ENCODE assay signal across 14 cellular contexts in genomic region chr1:240562111-240562590, GRCh38. TPM values are rescaled to one million over a fixed set of nuclear protein-coding genes. Genes with fewer than 3 reads are reported as not detected.
DNase-seq lines count a peak whose midpoint lies in the region; ATAC-seq and TF ChIP-seq lines count a peak whose summit lies in the region.
"Had no signal": no experiment of that assay in that cellular context is flagged by ENCODE, and none has a peak within 500 bp of the region (broad histone marks: within the 10 kb centered on the region; RNA-seq: fewer than 3 reads in every experiment).

No MANE protein-coding gene starts in this region.

- peak; percentile 49 for DNase-seq in ELR (ENCODE audit: low read depth)
- DNase-seq in NB4 (ENCODE audit: low read depth), result peak; percentile 2
- peak; percentile 57 for DNase-seq in left lobe of liver (ENCODE audit: low spot score)
- no peak for DNase-seq in uterus
- no peak for DNase-seq in Calu3
- DNase-seq: activated B cell treated with CpG ODN at 0.5 μM for 24 hours; activated T-cell treated with anti-CD3 and anti-CD28 coated beads for 4 hours; C1 segment of cervical spinal cord; stimulated activated CD4-positive, alpha-beta T cell treated with anti-CD3 and anti-CD28 coated beads, Interleukin-4, amount 100 ng/mL, for 4 hours; stimulated activated naive CD8-positive, alpha-beta T cell treated with anti-CD3 and anti-CD28 coated beads, Interleukin-15, Interleukin-2, amounts not matched to agents 100 U/mL and 50 U/mL, for 24 hours had no signal

- H3K4me3 ChIP-seq in NB4 (ENCODE audit: low read depth, low read length) (no peak overlapping the region), uterus (no peak overlapping the region)

- H3K36me3 ChIP-seq in uterus, result no peaks in the 10 kb centered on the region

- H3K27me3 Mint-ChIP-seq in Calu3 (ENCODE audit: unreplicated experiment), result no peaks in the 10 kb centered on the region
- H3K27me3 Mint-ChIP-seq: activated B cell treated with CpG ODN at 0.5 μM for 24 hours had no signal

- TF ChIP-seq POLR2A in NB4 (IDR thresholded peaks at IDR 0.05; ENCODE audit: extremely low read depth, insufficient read length), result no peak
- TF ChIP-seq POLR2A in uterus (IDR thresholded peaks at IDR 0.05), result no peak

- no peak overlapping the region for H3K4me3 Mint-ChIP-seq in Calu3 (ENCODE audit: low read depth, unreplicated experiment)
- H3K4me3 Mint-ChIP-seq: activated B cell treated with CpG ODN at 0.5 μM for 24 hours had no signal

- intact Hi-C loops in uterus (cut with DNase I; ENCODE audit: low total_unique reads) (no loop called here), Calu3 (cut with micrococcal nuclease; ENCODE audit: unreplicated experiment) (no loop called here)

- peak; percentile 32; the same call in 1 of the 3 replicates for ATAC-seq in SK-N-SH treated with all-trans-retinoic acid at 6 μM for 48 hours
- peak; percentile 90 for ATAC-seq in left lobe of liver
- no peak for ATAC-seq in HG03571 (IDR thresholded peaks at IDR 0.05; ENCODE audit: unreplicated experiment)
- ATAC-seq in GM21576 (IDR thresholded peaks at IDR 0.05; ENCODE audit: unreplicated experiment), result no peak
- ATAC-seq: stimulated activated naive CD8-positive, alpha-beta T cell treated with anti-CD3 and anti-CD28 coated beads, Interleukin-15, Interleukin-2, amounts not matched to agents 100 U/mL and 50 U/mL, for 24 hours had no signal

- no TSS peak for BruUV-seq in Calu3 (replicated peaks; lab: Mats Ljungman, UMichigan)

- CTCF ChIA-PET in Calu3 (lab: Charles Lee), result no interaction called here

- no peaks in the 10 kb centered on the region for H3K4me1 ChIP-seq in uterus

- H3K27ac Mint-ChIP-seq in Calu3 (ENCODE audit: unreplicated experiment), result no peak overlapping the region
- H3K27ac Mint-ChIP-seq: activated B cell treated with CpG ODN at 0.5 μM for 24 hours had no signal

- H3K4me1 Mint-ChIP-seq in Calu3 (ENCODE audit: low read depth, unreplicated experiment), result no peaks in the 10 kb centered on the region
- H3K4me1 Mint-ChIP-seq: activated B cell treated with CpG ODN at 0.5 μM for 24 hours had no signal

- no peak for TF ChIP-seq CTCF in NB4 (IDR thresholded peaks at IDR 0.05; ENCODE audit: low read depth, low read length)
- TF ChIP-seq CTCF in uterus (IDR thresholded peaks at IDR 0.05), result no peak
- TF ChIP-seq CTCF in Calu3 (IDR thresholded peaks at IDR 0.05; ENCODE audit: unreplicated experiment), result no peak

- peaks cover 6% of the 10 kb centered on the region for H3K9me3 Mint-ChIP-seq in Calu3 (ENCODE audit: low read depth, unreplicated experiment)

- no peaks in the 10 kb centered on the region for H3K36me3 Mint-ChIP-seq in Calu3 (ENCODE audit: insufficient read depth, unreplicated experiment)

- no peak overlapping the region for H3K27ac ChIP-seq in uterus

- H3K9me3 ChIP-seq in uterus, result no peaks in the 10 kb centered on the region

- no peaks in the 10 kb centered on the region for H3K27me3 ChIP-seq in uterus

TF ChIP-seq in SK-N-SH treated with all-trans-retinoic acid at 6 μM for 48 hours, 23 proteins besides CTCF, POLR2A, EP300 and RAD21:
- TF ChIP-seq PATZ1 (CRISPR knock-in tag; IDR thresholded peaks at IDR 0.05; ENCODE audit: borderline replicate concordance) (no peak), SNAI2 (CRISPR knock-in tag; IDR thresholded peaks at IDR 0.05) (no peak), ZNF70 (CRISPR knock-in tag; IDR thresholded peaks at IDR 0.05) (no peak), GLIS3 (CRISPR knock-in tag; IDR thresholded peaks at IDR 0.05) (no peak), TOX (CRISPR knock-in tag; IDR thresholded peaks at IDR 0.05; ENCODE audit: borderline replicate concordance) (no peak), ESRRG (CRISPR knock-in tag; IDR thresholded peaks at IDR 0.05) (no peak), BACH2 (CRISPR knock-in tag; IDR thresholded peaks at IDR 0.05; ENCODE audit: borderline replicate concordance) (no peak), ZNF8 (CRISPR knock-in tag; IDR thresholded peaks at IDR 0.05) (no peak), RARB (CRISPR knock-in tag; IDR thresholded peaks at IDR 0.05) (no peak), ISL1 (CRISPR knock-in tag; IDR thresholded peaks at IDR 0.05) (no peak), CSDC2 (CRISPR knock-in tag; IDR thresholded peaks at IDR 0.05) (no peak), PPARA (CRISPR knock-in tag; IDR thresholded peaks at IDR 0.05; ENCODE audit: borderline replicate concordance) (no peak)
- TF ChIP-seq, protein P1, sequence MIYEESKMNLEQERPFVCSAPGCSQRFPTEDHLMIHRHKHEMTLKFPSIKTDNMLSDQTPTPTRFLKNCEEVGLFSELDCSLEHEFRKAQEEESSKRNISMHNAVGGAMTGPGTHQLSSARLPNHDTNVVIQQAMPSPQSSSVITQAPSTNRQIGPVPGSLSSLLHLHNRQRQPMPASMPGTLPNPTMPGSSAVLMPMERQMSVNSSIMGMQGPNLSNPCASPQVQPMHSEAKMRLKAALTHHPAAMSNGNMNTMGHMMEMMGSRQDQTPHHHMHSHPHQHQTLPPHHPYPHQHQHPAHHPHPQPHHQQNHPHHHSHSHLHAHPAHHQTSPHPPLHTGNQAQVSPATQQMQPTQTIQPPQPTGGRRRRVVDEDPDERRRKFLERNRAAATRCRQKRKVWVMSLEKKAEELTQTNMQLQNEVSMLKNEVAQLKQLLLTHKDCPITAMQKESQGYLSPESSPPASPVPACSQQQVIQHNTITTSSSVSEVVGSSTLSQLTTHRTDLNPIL (CRISPR knock-in tag; IDR thresholded peaks at IDR 0.05; ENCODE audit: low read depth), result no peak
- TF ChIP-seq, protein P2, sequence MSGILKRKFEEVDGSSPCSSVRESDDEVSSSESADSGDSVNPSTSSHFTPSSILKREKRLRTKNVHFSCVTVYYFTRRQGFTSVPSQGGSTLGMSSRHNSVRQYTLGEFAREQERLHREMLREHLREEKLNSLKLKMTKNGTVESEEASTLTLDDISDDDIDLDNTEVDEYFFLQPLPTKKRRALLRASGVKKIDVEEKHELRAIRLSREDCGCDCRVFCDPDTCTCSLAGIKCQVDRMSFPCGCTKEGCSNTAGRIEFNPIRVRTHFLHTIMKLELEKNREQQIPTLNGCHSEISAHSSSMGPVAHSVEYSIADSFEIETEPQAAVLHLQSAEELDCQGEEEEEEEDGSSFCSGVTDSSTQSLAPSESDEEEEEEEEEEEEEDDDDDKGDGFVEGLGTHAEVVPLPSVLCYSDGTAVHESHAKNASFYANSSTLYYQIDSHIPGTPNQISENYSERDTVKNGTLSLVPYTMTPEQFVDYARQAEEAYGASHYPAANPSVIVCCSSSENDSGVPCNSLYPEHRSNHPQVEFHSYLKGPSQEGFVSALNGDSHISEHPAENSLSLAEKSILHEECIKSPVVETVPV (CRISPR knock-in tag; IDR thresholded peaks at IDR 0.05), result no peak
TF ChIP-seq in SK-N-SH treated with all-trans-retinoic acid at 6 μM for 48 hours: peak in this region for 0.

RNA-seq across cellular contexts. Expression of gene GREM2, which starts 49.8 kb away (rescaled TPM):
- total RNA-seq in left lobe of liver, result 20.1 TPM
- total RNA-seq in uterus, result 1 to 10 TPM in 2 of 4 donors, under 1 TPM in 2; 0.26 to 7.0 (median 1.4) TPM
- not detected in 2 replicates for total RNA-seq in Calu3 (2022)
- total RNA-seq: activated B cell treated with CpG ODN at 0.5 μM for 24 hours, pulmonary artery endothelial cell had no signal

Comparison
In these comparisons a context has a peak if more than half of its experiments do, and no peak if none do; other contexts are left out.
1. DNase-seq: peak in ELR (single experiment), NB4 (single experiment) and left lobe of liver (single experiment); none in uterus (0 of 2) and Calu3 (single experiment).
2. ATAC-seq: peak in SK-N-SH treated with all-trans-retinoic acid at 6 μM for 48 hours (single experiment) and left lobe of liver (single experiment); none in HG03571 (single experiment) and GM21576 (single experiment).